Comparison of ENCODE assay signal across 1 cellular context in the genomic region with DNA sequence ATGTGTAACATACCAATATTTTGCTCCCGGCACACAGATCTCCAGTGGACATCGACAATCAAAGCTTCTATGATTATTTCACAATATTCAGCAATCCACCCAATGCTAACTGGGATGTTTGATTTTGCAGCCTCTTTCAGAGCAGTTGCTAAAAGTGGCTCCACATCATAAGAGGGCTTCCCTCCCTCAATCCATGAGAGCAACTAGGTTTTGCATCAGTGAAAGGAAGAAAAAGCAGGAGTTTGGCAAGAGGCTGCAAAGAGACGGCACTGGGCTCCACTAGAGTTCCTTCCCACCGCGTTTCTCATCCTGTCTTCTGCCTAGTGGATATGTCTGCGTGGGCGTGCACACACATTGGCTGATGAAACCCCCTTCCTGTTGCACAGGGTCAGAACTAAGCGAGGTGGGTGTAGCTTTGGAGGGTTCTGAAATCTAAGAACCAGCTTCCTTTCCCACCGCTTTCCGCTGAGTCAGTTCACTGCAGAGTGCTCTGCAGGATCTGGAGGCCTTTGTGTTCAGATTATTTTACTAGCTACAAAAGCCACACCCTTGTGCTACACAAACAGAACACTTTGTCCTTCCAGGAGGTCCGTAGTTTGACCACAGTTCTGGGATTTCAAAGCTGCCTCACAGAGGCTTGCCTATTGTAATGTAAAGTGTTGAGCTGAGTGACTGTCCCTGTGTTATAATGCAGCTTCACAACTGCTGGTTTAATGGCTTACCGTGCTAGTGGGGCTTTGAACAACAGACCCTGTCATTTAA.
TF ChIP-seq lines count a peak whose summit lies in the region.

No MANE protein-coding gene starts in this region.

TF ChIP-seq in K562, 482 proteins besides CTCF, POLR2A, EP300 and RAD21 (continued from another document and continues in another):
- TF ChIP-seq, protein P1, sequence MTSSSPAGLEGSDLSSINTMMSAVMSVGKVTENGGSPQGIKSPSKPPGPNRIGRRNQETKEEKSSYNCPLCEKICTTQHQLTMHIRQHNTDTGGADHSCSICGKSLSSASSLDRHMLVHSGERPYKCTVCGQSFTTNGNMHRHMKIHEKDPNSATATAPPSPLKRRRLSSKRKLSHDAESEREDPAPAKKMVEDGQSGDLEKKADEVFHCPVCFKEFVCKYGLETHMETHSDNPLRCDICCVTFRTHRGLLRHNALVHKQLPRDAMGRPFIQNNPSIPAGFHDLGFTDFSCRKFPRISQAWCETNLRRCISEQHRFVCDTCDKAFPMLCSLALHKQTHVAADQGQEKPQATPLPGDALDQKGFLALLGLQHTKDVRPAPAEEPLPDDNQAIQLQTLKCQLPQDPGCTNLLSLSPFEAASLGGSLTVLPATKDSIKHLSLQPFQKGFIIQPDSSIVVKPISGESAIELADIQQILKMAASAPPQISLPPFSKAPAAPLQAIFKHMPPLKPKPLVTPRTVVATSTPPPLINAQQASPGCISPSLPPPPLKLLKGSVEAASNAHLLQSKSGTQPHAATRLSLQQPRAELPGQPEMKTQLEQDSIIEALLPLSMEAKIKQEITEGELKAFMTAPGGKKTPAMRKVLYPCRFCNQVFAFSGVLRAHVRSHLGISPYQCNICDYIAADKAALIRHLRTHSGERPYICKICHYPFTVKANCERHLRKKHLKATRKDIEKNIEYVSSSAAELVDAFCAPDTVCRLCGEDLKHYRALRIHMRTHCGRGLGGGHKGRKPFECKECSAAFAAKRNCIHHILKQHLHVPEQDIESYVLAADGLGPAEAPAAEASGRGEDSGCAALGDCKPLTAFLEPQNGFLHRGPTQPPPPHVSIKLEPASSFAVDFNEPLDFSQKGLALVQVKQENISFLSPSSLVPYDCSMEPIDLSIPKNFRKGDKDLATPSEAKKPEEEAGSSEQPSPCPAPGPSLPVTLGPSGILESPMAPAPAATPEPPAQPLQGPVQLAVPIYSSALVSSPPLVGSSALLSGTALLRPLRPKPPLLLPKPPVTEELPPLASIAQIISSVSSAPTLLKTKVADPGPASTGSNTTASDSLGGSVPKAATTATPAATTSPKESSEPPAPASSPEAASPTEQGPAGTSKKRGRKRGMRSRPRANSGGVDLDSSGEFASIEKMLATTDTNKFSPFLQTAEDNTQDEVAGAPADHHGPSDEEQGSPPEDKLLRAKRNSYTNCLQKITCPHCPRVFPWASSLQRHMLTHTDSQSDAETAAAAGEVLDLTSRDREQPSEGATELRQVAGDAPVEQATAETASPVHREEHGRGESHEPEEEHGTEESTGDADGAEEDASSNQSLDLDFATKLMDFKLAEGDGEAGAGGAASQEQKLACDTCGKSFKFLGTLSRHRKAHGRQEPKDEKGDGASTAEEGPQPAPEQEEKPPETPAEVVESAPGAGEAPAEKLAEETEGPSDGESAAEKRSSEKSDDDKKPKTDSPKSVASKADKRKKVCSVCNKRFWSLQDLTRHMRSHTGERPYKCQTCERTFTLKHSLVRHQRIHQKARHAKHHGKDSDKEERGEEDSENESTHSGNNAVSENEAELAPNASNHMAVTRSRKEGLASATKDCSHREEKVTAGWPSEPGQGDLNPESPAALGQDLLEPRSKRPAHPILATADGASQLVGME (CRISPR knock-in tag; IDR thresholded peaks at IDR 0.05) = no peak; the same call in 1 of the 2 replicates
- TF ChIP-seq DIDO1 (tag; IDR thresholded peaks at IDR 0.05; ENCODE audit: low read depth) (no peak), FOS (IDR thresholded peaks at IDR 0.05; ENCODE audit: extremely low read depth, insufficient read length) (no peak), ZNF165 (CRISPR knock-in tag; IDR thresholded peaks at IDR 0.05; ENCODE audit: borderline replicate concordance) (no peak), RBM15 (IDR thresholded peaks at IDR 0.05; ENCODE audit: insufficient read depth, low read length) (no peak), BRD9 (IDR thresholded peaks at IDR 0.05; ENCODE audit: low read depth, partially characterized antibody) (peak; percentile 56), POLR2G (IDR thresholded peaks at IDR 0.05; ENCODE audit: low read depth, low read length) (peak; percentile 71), PML (IDR thresholded peaks at IDR 0.05; ENCODE audit: low read length) (peak; percentile 53), ZSCAN29 (IDR thresholded peaks at IDR 0.05) (no peak), TAF1 (IDR thresholded peaks at IDR 0.05; ENCODE audit: control insufficient read depth, extremely low read depth, insufficient read depth, low read length, severe bottlenecking) (peak; percentile 95), ERF (CRISPR knock-in tag; IDR thresholded peaks at IDR 0.05) (no peak; the same call in 1 of the 2 replicates), BDP1 (IDR thresholded peaks at IDR 0.05; ENCODE audit: insufficient read depth, insufficient read length) (no peak), HMG20A (CRISPR knock-in tag; conservative IDR thresholded peaks at IDR 0.05) (no peak), CTBP1 (IDR thresholded peaks at IDR 0.05; ENCODE audit: borderline replicate concordance) (peak; percentile 63), CAMTA2 (CRISPR knock-in tag; conservative IDR thresholded peaks at IDR 0.05) (no peak), ZNF75A (CRISPR knock-in tag; IDR thresholded peaks at IDR 0.05) (peak; percentile 74; the same call in 1 of the 2 replicates), IFI16 (CRISPR knock-in tag; IDR thresholded peaks at IDR 0.05) (no peak), NCOA6 (IDR thresholded peaks at IDR 0.05) (no peak)
- TF ChIP-seq, protein P2, sequence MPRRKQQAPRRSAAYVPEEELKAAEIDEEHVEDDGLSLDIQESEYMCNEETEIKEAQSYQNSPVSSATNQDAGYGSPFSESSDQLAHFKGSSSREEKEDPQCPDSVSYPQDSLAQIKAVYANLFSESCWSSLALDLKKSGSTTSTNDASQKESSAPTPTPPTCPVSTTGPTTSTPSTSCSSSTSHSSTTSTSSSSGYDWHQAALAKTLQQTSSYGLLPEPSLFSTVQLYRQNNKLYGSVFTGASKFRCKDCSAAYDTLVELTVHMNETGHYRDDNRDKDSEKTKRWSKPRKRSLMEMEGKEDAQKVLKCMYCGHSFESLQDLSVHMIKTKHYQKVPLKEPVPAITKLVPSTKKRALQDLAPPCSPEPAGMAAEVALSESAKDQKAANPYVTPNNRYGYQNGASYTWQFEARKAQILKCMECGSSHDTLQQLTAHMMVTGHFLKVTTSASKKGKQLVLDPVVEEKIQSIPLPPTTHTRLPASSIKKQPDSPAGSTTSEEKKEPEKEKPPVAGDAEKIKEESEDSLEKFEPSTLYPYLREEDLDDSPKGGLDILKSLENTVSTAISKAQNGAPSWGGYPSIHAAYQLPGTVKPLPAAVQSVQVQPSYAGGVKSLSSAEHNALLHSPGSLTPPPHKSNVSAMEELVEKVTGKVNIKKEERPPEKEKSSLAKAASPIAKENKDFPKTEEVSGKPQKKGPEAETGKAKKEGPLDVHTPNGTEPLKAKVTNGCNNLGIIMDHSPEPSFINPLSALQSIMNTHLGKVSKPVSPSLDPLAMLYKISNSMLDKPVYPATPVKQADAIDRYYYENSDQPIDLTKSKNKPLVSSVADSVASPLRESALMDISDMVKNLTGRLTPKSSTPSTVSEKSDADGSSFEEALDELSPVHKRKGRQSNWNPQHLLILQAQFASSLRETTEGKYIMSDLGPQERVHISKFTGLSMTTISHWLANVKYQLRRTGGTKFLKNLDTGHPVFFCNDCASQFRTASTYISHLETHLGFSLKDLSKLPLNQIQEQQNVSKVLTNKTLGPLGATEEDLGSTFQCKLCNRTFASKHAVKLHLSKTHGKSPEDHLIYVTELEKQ (CRISPR knock-in tag; IDR thresholded peaks at IDR 0.05) = no peak
- TF ChIP-seq, protein P3, sequence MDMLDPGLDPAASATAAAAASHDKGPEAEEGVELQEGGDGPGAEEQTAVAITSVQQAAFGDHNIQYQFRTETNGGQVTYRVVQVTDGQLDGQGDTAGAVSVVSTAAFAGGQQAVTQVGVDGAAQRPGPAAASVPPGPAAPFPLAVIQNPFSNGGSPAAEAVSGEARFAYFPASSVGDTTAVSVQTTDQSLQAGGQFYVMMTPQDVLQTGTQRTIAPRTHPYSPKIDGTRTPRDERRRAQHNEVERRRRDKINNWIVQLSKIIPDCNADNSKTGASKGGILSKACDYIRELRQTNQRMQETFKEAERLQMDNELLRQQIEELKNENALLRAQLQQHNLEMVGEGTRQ (CRISPR knock-in tag; IDR thresholded peaks at IDR 0.05) = no peak
- TF ChIP-seq, protein P4, sequence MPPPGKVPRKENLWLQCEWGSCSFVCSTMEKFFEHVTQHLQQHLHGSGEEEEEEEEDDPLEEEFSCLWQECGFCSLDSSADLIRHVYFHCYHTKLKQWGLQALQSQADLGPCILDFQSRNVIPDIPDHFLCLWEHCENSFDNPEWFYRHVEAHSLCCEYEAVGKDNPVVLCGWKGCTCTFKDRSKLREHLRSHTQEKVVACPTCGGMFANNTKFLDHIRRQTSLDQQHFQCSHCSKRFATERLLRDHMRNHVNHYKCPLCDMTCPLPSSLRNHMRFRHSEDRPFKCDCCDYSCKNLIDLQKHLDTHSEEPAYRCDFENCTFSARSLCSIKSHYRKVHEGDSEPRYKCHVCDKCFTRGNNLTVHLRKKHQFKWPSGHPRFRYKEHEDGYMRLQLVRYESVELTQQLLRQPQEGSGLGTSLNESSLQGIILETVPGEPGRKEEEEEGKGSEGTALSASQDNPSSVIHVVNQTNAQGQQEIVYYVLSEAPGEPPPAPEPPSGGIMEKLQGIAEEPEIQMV (tag; conservative IDR thresholded peaks at IDR 0.05; ENCODE audit: low read depth) = no peak
- TF ChIP-seq, protein P5, sequence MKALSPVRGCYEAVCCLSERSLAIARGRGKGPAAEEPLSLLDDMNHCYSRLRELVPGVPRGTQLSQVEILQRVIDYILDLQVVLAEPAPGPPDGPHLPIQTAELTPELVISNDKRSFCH (CRISPR knock-in tag; IDR thresholded peaks at IDR 0.05) = no peak
- TF ChIP-seq, protein P5 (tag; IDR thresholded peaks at IDR 0.05) = 0 out of 2 replicates have a peak, but pooled peaks have one; percentile 28
- TF ChIP-seq, protein P6, sequence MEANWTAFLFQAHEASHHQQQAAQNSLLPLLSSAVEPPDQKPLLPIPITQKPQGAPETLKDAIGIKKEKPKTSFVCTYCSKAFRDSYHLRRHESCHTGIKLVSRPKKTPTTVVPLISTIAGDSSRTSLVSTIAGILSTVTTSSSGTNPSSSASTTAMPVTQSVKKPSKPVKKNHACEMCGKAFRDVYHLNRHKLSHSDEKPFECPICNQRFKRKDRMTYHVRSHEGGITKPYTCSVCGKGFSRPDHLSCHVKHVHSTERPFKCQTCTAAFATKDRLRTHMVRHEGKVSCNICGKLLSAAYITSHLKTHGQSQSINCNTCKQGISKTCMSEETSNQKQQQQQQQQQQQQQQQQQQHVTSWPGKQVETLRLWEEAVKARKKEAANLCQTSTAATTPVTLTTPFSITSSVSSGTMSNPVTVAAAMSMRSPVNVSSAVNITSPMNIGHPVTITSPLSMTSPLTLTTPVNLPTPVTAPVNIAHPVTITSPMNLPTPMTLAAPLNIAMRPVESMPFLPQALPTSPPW (CRISPR knock-in tag; IDR thresholded peaks at IDR 0.05) = peak; percentile 53
- TF ChIP-seq, protein P7, sequence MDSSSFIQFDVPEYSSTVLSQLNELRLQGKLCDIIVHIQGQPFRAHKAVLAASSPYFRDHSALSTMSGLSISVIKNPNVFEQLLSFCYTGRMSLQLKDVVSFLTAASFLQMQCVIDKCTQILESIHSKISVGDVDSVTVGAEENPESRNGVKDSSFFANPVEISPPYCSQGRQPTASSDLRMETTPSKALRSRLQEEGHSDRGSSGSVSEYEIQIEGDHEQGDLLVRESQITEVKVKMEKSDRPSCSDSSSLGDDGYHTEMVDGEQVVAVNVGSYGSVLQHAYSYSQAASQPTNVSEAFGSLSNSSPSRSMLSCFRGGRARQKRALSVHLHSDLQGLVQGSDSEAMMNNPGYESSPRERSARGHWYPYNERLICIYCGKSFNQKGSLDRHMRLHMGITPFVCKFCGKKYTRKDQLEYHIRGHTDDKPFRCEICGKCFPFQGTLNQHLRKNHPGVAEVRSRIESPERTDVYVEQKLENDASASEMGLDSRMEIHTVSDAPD (CRISPR knock-in tag; IDR thresholded peaks at IDR 0.05) = no peak
